Comparison of ENCODE assay signal across 2 cellular contexts in the genomic region with DNA sequence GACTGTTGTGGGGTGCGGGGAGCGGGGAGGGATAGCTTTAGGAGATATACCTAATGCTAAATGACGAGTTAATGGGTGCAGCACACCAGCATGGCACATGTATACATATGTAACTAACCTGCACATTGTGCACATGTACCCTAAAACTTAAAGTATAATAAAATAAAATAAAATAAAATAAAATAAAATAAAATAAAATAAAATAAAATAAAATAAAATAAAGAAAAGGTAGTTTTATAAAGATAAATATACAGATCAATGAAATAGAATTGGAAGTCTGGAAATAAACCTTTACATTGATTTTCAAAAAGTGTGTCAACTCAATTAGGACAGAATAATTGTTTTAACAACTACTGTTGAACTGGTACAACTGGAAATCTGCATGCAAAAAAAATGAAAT. TPM values are rescaled to one million over a fixed set of nuclear protein-coding genes. Genes with fewer than 3 reads are reported as not detected.
"Had no signal": no experiment of that assay in that cellular context is flagged by ENCODE, and none has a peak within 500 bp of the region (broad histone marks: within the 10 kb centered on the region; RNA-seq: fewer than 3 reads in every experiment).

No MANE protein-coding gene starts in this region.

RNA-seq across cellular contexts. Expression of a gene that starts 8.6 kb away (rescaled TPM):
- total RNA-seq: activated CD4-positive, alpha-beta memory T cell treated with anti-CD3 and anti-CD28 coated beads for 36 hours; activated CD4-positive, alpha-beta memory T cell treated with anti-CD3 and anti-CD28 coated beads, Interleukin-2, amount 10 ng/mL, durations not matched to agents 7 days and 5 days had no signal
